1 cellular context compared by ENCODE assay signal in the genomic region with DNA sequence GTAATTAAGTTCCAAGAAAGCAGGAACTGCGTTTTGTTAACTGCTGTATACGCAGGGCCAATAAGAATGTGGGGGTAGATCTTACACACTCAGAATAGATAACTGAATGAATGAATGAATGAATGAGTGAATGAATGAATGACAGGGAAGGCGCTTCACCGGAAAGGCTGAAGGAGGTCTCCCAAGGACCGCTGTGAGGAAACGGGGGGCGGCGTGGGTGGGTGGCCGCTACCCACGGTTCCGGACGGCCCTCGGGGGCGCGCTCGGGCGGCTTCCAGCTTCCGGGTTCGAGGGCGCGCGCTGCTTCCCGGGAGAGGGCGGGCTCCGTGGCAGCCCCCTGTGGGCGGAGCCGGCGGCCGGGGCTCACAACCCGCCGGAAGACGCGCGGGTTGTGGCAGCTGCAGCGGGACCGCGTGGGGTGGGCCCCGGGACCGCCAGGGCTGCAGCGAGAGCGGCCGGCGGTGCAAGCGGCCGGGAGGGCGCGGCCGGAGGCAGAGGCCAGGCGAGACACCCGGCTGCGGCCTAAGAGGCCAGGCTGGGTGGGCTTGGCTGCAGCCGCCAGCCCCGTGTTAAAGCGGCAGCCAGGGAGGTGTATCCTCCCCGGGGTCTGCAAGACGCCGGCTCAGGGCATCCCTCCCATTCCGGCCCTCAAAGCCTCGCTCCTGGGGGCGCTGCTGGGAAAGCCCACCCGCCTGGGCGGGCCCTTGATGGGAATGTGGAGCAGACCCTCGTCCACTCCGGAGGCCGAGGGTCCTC.
TF ChIP-seq lines count a peak whose summit lies in the region.

A gene (plus strand): TSS at position 367 of the 756 bp plus-strand sequence. CDS start 2,072 bp downstream, outside the sequence.

TF ChIP-seq in K562, 482 proteins besides CTCF, POLR2A, EP300 and RAD21 (continued from another document and continues in another):
- TF ChIP-seq, protein P1, sequence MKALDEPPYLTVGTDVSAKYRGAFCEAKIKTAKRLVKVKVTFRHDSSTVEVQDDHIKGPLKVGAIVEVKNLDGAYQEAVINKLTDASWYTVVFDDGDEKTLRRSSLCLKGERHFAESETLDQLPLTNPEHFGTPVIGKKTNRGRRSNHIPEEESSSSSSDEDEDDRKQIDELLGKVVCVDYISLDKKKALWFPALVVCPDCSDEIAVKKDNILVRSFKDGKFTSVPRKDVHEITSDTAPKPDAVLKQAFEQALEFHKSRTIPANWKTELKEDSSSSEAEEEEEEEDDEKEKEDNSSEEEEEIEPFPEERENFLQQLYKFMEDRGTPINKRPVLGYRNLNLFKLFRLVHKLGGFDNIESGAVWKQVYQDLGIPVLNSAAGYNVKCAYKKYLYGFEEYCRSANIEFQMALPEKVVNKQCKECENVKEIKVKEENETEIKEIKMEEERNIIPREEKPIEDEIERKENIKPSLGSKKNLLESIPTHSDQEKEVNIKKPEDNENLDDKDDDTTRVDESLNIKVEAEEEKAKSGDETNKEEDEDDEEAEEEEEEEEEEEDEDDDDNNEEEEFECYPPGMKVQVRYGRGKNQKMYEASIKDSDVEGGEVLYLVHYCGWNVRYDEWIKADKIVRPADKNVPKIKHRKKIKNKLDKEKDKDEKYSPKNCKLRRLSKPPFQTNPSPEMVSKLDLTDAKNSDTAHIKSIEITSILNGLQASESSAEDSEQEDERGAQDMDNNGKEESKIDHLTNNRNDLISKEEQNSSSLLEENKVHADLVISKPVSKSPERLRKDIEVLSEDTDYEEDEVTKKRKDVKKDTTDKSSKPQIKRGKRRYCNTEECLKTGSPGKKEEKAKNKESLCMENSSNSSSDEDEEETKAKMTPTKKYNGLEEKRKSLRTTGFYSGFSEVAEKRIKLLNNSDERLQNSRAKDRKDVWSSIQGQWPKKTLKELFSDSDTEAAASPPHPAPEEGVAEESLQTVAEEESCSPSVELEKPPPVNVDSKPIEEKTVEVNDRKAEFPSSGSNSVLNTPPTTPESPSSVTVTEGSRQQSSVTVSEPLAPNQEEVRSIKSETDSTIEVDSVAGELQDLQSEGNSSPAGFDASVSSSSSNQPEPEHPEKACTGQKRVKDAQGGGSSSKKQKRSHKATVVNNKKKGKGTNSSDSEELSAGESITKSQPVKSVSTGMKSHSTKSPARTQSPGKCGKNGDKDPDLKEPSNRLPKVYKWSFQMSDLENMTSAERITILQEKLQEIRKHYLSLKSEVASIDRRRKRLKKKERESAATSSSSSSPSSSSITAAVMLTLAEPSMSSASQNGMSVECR (CRISPR knock-in tag; IDR thresholded peaks at IDR 0.05): peak; percentile 82
- TF ChIP-seq MXI1 (IDR thresholded peaks at IDR 0.05; ENCODE audit: low read depth, low read length) (no peak), CXXC5 (CRISPR knock-in tag; IDR thresholded peaks at IDR 0.05) (peak; percentile 75), JUN (IDR thresholded peaks at IDR 0.05; ENCODE audit: borderline replicate concordance, low read depth, low read length) (no peak), JUN (CRISPR knock-in tag; IDR thresholded peaks at IDR 0.05; ENCODE audit: borderline replicate concordance) (0 out of 2 replicates have a peak, but pooled peaks have one; percentile 29), HDAC8 (tag; IDR thresholded peaks at IDR 0.05) (peak; percentile 37; the same call in 1 of the 2 replicates), NFATC3 (IDR thresholded peaks at IDR 0.05) (0 out of 2 replicates have a peak, but pooled peaks have one; percentile 24), ERF (CRISPR knock-in tag; IDR thresholded peaks at IDR 0.05) (0 out of 2 replicates have a peak, but pooled peaks have one; percentile 47), L3MBTL2 (IDR thresholded peaks at IDR 0.05) (peak; percentile 94), ELF4 (CRISPR knock-in tag; IDR thresholded peaks at IDR 0.05) (0 out of 2 replicates have a peak, but pooled peaks have one; percentile 27), POLR2G (IDR thresholded peaks at IDR 0.05; ENCODE audit: low read depth, low read length) (peak; percentile 92), RBFOX2 (IDR thresholded peaks at IDR 0.05; ENCODE audit: low read depth, low read length) (peak; percentile 89), MAZ (CRISPR knock-in tag; conservative IDR thresholded peaks at IDR 0.05 in 1 of 2, IDR thresholded peaks at IDR 0.05 in 1 of 2) (peak; percentile 9 to 40; a peak in 2 of 4 replicates), HDAC1 (IDR thresholded peaks at IDR 0.05) (peak in 1 of 2 experiments; percentile 70; a peak in 2 of 4 replicates), SIN3A (IDR thresholded peaks at IDR 0.05; ENCODE audit: borderline replicate concordance in 2 of 2, control insufficient read depth in 1 of 2, low read depth in 2 of 2, low read length in 2 of 2) (peak in 1 of 2 experiments; percentile 49; a peak in 1 of 4 replicates), SOX6 (IDR thresholded peaks at IDR 0.05) (0 out of 2 replicates have a peak, but pooled peaks have one; percentile 23), SMAD1 (IDR thresholded peaks at IDR 0.05; ENCODE audit: low read depth, low read length, partially characterized antibody) (no peak), ZBTB7A (IDR thresholded peaks at IDR 0.05; ENCODE audit: borderline replicate concordance, control insufficient read depth, low read depth, low read length) (peak; percentile 54), TCF3 (CRISPR knock-in tag; IDR thresholded peaks at IDR 0.05) (no peak), SP1 (CRISPR knock-in tag; IDR thresholded peaks at IDR 0.05) (0 out of 2 replicates have a peak, but pooled peaks have one; percentile 44), TAF1 (IDR thresholded peaks at IDR 0.05; ENCODE audit: control insufficient read depth, extremely low read depth, insufficient read depth, low read length, severe bottlenecking) (peak; percentile 43), CBX3 (IDR thresholded peaks at IDR 0.05; ENCODE audit: borderline replicate concordance in 1 of 2, low read length in 2 of 2) (0 out of 3 replicates have a peak, but pooled peaks of 1 of the 2 experiments have one; percentile 42), POLR2AphosphoS5 (IDR thresholded peaks at IDR 0.05; ENCODE audit: control insufficient read depth, insufficient read depth, low read depth, low read length) (peak; percentile 53; the same call in 1 of the 2 replicates), BDP1 (IDR thresholded peaks at IDR 0.05; ENCODE audit: insufficient read depth, insufficient read length) (no peak)
- TF ChIP-seq, protein P2, sequence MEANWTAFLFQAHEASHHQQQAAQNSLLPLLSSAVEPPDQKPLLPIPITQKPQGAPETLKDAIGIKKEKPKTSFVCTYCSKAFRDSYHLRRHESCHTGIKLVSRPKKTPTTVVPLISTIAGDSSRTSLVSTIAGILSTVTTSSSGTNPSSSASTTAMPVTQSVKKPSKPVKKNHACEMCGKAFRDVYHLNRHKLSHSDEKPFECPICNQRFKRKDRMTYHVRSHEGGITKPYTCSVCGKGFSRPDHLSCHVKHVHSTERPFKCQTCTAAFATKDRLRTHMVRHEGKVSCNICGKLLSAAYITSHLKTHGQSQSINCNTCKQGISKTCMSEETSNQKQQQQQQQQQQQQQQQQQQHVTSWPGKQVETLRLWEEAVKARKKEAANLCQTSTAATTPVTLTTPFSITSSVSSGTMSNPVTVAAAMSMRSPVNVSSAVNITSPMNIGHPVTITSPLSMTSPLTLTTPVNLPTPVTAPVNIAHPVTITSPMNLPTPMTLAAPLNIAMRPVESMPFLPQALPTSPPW (CRISPR knock-in tag; IDR thresholded peaks at IDR 0.05): peak; percentile 74
- TF ChIP-seq, protein P3, sequence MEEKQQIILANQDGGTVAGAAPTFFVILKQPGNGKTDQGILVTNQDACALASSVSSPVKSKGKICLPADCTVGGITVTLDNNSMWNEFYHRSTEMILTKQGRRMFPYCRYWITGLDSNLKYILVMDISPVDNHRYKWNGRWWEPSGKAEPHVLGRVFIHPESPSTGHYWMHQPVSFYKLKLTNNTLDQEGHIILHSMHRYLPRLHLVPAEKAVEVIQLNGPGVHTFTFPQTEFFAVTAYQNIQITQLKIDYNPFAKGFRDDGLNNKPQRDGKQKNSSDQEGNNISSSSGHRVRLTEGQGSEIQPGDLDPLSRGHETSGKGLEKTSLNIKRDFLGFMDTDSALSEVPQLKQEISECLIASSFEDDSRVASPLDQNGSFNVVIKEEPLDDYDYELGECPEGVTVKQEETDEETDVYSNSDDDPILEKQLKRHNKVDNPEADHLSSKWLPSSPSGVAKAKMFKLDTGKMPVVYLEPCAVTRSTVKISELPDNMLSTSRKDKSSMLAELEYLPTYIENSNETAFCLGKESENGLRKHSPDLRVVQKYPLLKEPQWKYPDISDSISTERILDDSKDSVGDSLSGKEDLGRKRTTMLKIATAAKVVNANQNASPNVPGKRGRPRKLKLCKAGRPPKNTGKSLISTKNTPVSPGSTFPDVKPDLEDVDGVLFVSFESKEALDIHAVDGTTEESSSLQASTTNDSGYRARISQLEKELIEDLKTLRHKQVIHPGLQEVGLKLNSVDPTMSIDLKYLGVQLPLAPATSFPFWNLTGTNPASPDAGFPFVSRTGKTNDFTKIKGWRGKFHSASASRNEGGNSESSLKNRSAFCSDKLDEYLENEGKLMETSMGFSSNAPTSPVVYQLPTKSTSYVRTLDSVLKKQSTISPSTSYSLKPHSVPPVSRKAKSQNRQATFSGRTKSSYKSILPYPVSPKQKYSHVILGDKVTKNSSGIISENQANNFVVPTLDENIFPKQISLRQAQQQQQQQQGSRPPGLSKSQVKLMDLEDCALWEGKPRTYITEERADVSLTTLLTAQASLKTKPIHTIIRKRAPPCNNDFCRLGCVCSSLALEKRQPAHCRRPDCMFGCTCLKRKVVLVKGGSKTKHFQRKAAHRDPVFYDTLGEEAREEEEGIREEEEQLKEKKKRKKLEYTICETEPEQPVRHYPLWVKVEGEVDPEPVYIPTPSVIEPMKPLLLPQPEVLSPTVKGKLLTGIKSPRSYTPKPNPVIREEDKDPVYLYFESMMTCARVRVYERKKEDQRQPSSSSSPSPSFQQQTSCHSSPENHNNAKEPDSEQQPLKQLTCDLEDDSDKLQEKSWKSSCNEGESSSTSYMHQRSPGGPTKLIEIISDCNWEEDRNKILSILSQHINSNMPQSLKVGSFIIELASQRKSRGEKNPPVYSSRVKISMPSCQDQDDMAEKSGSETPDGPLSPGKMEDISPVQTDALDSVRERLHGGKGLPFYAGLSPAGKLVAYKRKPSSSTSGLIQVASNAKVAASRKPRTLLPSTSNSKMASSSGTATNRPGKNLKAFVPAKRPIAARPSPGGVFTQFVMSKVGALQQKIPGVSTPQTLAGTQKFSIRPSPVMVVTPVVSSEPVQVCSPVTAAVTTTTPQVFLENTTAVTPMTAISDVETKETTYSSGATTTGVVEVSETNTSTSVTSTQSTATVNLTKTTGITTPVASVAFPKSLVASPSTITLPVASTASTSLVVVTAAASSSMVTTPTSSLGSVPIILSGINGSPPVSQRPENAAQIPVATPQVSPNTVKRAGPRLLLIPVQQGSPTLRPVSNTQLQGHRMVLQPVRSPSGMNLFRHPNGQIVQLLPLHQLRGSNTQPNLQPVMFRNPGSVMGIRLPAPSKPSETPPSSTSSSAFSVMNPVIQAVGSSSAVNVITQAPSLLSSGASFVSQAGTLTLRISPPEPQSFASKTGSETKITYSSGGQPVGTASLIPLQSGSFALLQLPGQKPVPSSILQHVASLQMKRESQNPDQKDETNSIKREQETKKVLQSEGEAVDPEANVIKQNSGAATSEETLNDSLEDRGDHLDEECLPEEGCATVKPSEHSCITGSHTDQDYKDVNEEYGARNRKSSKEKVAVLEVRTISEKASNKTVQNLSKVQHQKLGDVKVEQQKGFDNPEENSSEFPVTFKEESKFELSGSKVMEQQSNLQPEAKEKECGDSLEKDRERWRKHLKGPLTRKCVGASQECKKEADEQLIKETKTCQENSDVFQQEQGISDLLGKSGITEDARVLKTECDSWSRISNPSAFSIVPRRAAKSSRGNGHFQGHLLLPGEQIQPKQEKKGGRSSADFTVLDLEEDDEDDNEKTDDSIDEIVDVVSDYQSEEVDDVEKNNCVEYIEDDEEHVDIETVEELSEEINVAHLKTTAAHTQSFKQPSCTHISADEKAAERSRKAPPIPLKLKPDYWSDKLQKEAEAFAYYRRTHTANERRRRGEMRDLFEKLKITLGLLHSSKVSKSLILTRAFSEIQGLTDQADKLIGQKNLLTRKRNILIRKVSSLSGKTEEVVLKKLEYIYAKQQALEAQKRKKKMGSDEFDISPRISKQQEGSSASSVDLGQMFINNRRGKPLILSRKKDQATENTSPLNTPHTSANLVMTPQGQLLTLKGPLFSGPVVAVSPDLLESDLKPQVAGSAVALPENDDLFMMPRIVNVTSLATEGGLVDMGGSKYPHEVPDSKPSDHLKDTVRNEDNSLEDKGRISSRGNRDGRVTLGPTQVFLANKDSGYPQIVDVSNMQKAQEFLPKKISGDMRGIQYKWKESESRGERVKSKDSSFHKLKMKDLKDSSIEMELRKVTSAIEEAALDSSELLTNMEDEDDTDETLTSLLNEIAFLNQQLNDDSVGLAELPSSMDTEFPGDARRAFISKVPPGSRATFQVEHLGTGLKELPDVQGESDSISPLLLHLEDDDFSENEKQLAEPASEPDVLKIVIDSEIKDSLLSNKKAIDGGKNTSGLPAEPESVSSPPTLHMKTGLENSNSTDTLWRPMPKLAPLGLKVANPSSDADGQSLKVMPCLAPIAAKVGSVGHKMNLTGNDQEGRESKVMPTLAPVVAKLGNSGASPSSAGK (IDR thresholded peaks at IDR 0.05): peak; percentile 64
- TF ChIP-seq, protein P4, sequence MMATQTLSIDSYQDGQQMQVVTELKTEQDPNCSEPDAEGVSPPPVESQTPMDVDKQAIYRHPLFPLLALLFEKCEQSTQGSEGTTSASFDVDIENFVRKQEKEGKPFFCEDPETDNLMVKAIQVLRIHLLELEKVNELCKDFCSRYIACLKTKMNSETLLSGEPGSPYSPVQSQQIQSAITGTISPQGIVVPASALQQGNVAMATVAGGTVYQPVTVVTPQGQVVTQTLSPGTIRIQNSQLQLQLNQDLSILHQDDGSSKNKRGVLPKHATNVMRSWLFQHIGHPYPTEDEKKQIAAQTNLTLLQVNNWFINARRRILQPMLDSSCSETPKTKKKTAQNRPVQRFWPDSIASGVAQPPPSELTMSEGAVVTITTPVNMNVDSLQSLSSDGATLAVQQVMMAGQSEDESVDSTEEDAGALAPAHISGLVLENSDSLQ (IDR thresholded peaks at IDR 0.05): peak; percentile 56
- TF ChIP-seq, protein P5, sequence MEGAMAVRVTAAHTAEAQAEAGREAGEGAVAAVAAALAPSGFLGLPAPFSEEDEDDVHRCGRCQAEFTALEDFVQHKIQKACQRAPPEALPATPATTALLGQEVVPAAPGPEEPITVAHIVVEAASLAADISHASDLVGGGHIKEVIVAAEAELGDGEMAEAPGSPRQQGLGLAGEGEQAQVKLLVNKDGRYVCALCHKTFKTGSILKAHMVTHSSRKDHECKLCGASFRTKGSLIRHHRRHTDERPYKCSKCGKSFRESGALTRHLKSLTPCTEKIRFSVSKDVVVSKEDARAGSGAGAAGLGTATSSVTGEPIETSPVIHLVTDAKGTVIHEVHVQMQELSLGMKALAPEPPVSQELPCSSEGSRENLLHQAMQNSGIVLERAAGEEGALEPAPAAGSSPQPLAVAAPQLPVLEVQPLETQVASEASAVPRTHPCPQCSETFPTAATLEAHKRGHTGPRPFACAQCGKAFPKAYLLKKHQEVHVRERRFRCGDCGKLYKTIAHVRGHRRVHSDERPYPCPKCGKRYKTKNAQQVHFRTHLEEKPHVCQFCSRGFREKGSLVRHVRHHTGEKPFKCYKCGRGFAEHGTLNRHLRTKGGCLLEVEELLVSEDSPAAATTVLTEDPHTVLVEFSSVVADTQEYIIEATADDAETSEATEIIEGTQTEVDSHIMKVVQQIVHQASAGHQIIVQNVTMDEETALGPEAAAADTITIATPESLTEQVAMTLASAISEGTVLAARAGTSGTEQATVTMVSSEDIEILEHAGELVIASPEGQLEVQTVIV (CRISPR knock-in tag; IDR thresholded peaks at IDR 0.05; ENCODE audit: borderline replicate concordance): no peak
